In the genomic region with DNA sequence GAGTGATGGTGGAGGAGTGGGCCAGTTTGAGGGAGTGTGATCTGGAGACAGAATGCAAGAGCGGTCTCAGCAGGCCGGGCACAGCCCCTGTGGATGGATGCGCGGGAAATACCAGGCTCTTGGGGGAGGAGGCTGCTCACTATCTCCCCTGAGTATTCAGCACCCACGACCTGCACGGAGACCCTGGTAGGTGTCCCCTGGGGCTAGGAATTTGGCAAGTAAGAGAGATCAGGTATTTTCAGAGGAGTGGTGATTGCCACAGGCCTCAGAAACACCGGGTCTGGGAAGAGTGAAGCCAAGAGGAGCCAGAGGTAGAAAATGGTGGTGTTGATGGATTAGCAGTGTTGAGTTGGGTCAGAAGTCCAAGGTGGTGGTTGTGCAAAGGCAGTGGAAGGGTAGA, we compare ENCODE assay signal across 8 cellular contexts.
"Had no signal": no experiment of that assay in that cellular context is flagged by ENCODE, and none has a peak within 500 bp of the region (broad histone marks: within the 10 kb centered on the region; RNA-seq: fewer than 3 reads in every experiment).

No MANE protein-coding gene starts in this region.

- H3K4me3 ChIP-seq: GM23248, HAP-1 had no signal

- H3K27ac Mint-ChIP-seq: HFFc6 had no signal

- H3K9me3 ChIP-seq: HAP-1 had no signal

- H3K36me3 ChIP-seq: HAP-1 had no signal

- H3K4me3 Mint-ChIP-seq: HFFc6, IgD-negative memory B cell had no signal

- DNase-seq: GM23248, GOT3, H7, HFFc6 had no signal

- H3K27me3 Mint-ChIP-seq: IgD-negative memory B cell had no signal

- H3K4me1 Mint-ChIP-seq: IgD-negative memory B cell had no signal

- H3K27ac ChIP-seq: GM23248, HL-60 had no signal

- H3K4me1 ChIP-seq: HAP-1 had no signal

- ATAC-seq: HCT116 had no signal
